ENCODE assay signal across 6 cellular contexts in the genomic region with DNA sequence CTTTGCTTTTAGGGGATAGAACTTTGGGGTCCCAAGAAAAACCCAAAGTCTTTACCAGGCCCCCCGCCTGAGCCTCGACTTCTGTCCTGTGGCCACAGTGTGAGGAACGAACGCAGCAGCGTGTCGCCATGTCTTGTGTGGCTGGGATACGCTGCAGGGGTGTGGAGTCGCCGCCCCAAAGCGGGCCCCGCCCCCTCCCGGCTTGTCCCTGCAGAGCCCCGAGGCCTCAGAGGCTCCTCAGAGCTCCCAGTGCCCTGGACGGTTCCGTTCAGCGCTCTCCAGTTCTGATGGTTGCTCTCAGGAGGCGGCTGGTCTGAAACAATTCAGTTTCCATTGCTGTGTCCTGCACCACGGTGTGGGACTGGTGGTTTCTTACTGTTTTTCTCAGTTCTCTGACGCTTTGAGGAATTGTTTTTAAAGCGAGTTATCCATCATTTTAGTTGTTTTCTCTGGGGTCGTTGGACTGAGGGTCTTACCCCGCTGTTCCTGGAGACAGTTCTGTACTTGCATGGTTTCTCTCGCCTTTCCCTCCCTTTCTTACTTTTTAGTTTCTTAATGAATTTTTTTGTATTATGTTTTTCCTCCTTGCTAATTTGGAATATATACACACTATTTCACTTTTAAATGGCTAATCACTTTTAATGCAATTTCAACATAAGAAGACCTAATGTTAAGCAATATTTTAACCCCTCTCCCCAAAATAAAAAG. TPM values are rescaled to one million over a fixed set of nuclear protein-coding genes. Genes with fewer than 3 reads are reported as not detected.
A peak's percentile ranks its signal among the peaks of the same experiment; 100 is the strongest.
DNase-seq lines count a peak whose midpoint lies in the region; ATAC-seq and TF ChIP-seq lines count a peak whose summit lies in the region.

No MANE protein-coding gene starts in this region.

- in situ Hi-C loops in KBM-7 (cut with MboI; ENCODE audit: low pct_unique_long_range_greater_than_20kb, low sequenced_read_pairs) = no loop called here

- TF ChIP-seq CTCF in WERI-Rb-1 (IDR thresholded peaks at IDR 0.05; ENCODE audit: low read depth, low read length) (no peak), epithelial cell of proximal tubule (conservative IDR thresholded peaks at IDR 0.05; ENCODE audit: low read depth, low read length) (no peak)

- H3K27ac ChIP-seq in WERI-Rb-1 = peak overlapping the region; percentile 53

- DNase-seq in DMS53 (lab: John Stamatoyannopoulos, UW) = peak; percentile 85
- peak; percentile 91 for DNase-seq in WERI-Rb-1
- DNase-seq in epithelial cell of proximal tubule (ENCODE audit: low read depth) = no peak
- peak; percentile 44 to 67 for DNase-seq in stimulated activated CD4-positive, alpha-beta T cell treated with anti-CD3 and anti-CD28 coated beads, Interleukin-15, amount 100 ng/mL, for 48 hours (ENCODE audit: low read depth in 2 of 2)
- DNase-seq in KBM-7 = no peak

- ATAC-seq in GM21515 (IDR thresholded peaks at IDR 0.05; ENCODE audit: unreplicated experiment) = no peak

- no peaks in the 10 kb centered on the region for H3K27me3 ChIP-seq in WERI-Rb-1 (ENCODE audit: insufficient read depth, low read depth, severe bottlenecking)

- peaks cover 8% of the 10 kb centered on the region; the same call in 1 of the 2 replicates for H3K36me3 ChIP-seq in WERI-Rb-1

- peak overlapping the region; percentile 42 for H3K4me3 ChIP-seq in WERI-Rb-1 (ENCODE audit: low read depth, low read length)
- H3K4me3 ChIP-seq in epithelial cell of proximal tubule (ENCODE audit: low read depth, low read length) = peak overlapping the region; percentile 45

- H3K9me3 ChIP-seq in WERI-Rb-1 (ENCODE audit: severe bottlenecking) = no peaks in the 10 kb centered on the region

RNA-seq across cellular contexts. Expression of a gene that starts 1.6 kb away (rescaled TPM):
- total RNA-seq in epithelial cell of proximal tubule = 0.87 and 5.8 TPM in 2 replicates

RNA-seq across cellular contexts. Expression of a gene that starts 7.9 kb away (rescaled TPM):
- total RNA-seq in epithelial cell of proximal tubule = 0.35 and 1.3 TPM in 2 replicates

RNA-seq across cellular contexts. Expression of a gene that starts 11.9 kb away (rescaled TPM):
- total RNA-seq in epithelial cell of proximal tubule = 11.1 and 16.9 TPM in 2 replicates

RNA-seq across cellular contexts. Expression of a gene that starts 26.1 kb away (rescaled TPM):
- 43.6 and 52.5 TPM in 2 replicates for total RNA-seq in epithelial cell of proximal tubule

RNA-seq across cellular contexts. Expression of a gene that starts 53.0 kb away (rescaled TPM):
- total RNA-seq in epithelial cell of proximal tubule = 10.2 and 11.4 TPM in 2 replicates

Comparison
In these comparisons a context has a peak if more than half of its experiments do, and no peak if none do; other contexts are left out.
1. DNase-seq: peak in DMS53 (single experiment), WERI-Rb-1 (single experiment) and stimulated activated CD4-positive, alpha-beta T cell treated with anti-CD3 and anti-CD28 coated beads, Interleukin-15, amount 100 ng/mL, for 48 hours (2 of 2); none in epithelial cell of proximal tubule (single experiment) and KBM-7 (single experiment).